1 cellular context compared by ENCODE assay signal in the genomic region with DNA sequence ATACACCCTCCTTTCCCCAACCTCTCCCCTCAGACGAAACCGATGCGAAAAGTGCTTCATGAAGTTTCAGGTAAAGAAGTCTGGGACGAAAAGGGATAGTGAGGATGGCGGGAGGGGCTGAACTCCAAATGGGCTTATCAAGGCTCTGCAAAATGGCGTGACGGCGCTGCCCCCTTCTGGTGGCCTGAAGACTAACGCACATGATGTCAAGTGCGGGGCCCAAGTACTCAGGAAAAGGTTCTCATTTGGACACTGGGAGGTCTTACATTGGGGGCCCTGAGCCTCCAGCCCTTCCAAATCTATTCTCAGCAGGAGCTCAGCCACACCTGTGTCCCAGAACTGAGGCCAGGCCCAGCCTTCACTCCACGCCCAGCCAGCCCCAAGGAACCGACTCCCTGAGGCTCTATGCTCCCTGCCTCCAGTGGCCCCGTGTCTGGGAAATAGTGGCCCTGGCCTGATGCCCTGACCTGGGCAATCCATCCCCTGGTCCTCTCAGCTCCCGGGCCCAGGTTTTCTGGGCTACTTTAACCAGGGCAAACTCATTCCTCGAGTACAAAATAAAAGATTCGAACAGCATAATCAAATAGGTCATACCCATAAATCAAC.
TF ChIP-seq lines count a peak whose summit lies in the region.

No MANE protein-coding gene starts in this region.

TF ChIP-seq in GM23338, 12 proteins besides CTCF, POLR2A, EP300 and RAD21 (continued from another document):
- TF ChIP-seq, protein P1, sequence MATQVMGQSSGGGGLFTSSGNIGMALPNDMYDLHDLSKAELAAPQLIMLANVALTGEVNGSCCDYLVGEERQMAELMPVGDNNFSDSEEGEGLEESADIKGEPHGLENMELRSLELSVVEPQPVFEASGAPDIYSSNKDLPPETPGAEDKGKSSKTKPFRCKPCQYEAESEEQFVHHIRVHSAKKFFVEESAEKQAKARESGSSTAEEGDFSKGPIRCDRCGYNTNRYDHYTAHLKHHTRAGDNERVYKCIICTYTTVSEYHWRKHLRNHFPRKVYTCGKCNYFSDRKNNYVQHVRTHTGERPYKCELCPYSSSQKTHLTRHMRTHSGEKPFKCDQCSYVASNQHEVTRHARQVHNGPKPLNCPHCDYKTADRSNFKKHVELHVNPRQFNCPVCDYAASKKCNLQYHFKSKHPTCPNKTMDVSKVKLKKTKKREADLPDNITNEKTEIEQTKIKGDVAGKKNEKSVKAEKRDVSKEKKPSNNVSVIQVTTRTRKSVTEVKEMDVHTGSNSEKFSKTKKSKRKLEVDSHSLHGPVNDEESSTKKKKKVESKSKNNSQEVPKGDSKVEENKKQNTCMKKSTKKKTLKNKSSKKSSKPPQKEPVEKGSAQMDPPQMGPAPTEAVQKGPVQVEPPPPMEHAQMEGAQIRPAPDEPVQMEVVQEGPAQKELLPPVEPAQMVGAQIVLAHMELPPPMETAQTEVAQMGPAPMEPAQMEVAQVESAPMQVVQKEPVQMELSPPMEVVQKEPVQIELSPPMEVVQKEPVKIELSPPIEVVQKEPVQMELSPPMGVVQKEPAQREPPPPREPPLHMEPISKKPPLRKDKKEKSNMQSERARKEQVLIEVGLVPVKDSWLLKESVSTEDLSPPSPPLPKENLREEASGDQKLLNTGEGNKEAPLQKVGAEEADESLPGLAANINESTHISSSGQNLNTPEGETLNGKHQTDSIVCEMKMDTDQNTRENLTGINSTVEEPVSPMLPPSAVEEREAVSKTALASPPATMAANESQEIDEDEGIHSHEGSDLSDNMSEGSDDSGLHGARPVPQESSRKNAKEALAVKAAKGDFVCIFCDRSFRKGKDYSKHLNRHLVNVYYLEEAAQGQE (IDR thresholded peaks at IDR 0.05; ENCODE audit: unreplicated experiment), result no peak
- TF ChIP-seq ZNF331 (CRISPR knock-in tag; IDR thresholded peaks at IDR 0.05; ENCODE audit: low read depth), result no peak
- TF ChIP-seq EZH2 (IDR thresholded peaks at IDR 0.05; ENCODE audit: low read depth, unreplicated experiment), result no peak
- TF ChIP-seq ZNF114 (CRISPR knock-in tag; IDR thresholded peaks at IDR 0.05), result no peak
- TF ChIP-seq JUNB (IDR thresholded peaks at IDR 0.05; ENCODE audit: unreplicated experiment), result no peak
- TF ChIP-seq, protein P2, sequence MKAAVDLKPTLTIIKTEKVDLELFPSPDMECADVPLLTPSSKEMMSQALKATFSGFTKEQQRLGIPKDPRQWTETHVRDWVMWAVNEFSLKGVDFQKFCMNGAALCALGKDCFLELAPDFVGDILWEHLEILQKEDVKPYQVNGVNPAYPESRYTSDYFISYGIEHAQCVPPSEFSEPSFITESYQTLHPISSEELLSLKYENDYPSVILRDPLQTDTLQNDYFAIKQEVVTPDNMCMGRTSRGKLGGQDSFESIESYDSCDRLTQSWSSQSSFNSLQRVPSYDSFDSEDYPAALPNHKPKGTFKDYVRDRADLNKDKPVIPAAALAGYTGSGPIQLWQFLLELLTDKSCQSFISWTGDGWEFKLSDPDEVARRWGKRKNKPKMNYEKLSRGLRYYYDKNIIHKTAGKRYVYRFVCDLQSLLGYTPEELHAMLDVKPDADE (IDR thresholded peaks at IDR 0.05), result no peak
- no peak for TF ChIP-seq NANOG (IDR thresholded peaks at IDR 0.05; ENCODE audit: borderline replicate concordance)
- no peak for TF ChIP-seq EZH2phosphoT487 (IDR thresholded peaks at IDR 0.05; ENCODE audit: unreplicated experiment)
- no peak for TF ChIP-seq POLR2AphosphoS5 (IDR thresholded peaks at IDR 0.05; ENCODE audit: low read depth)
- TF ChIP-seq CREB1 (CRISPR knock-in tag; IDR thresholded peaks at IDR 0.05; ENCODE audit: low read depth), result no peak
- TF ChIP-seq STAT1 (IDR thresholded peaks at IDR 0.05; ENCODE audit: unreplicated experiment), result no peak
